ENCODE assay signal across 9 cellular contexts in the genomic region with DNA sequence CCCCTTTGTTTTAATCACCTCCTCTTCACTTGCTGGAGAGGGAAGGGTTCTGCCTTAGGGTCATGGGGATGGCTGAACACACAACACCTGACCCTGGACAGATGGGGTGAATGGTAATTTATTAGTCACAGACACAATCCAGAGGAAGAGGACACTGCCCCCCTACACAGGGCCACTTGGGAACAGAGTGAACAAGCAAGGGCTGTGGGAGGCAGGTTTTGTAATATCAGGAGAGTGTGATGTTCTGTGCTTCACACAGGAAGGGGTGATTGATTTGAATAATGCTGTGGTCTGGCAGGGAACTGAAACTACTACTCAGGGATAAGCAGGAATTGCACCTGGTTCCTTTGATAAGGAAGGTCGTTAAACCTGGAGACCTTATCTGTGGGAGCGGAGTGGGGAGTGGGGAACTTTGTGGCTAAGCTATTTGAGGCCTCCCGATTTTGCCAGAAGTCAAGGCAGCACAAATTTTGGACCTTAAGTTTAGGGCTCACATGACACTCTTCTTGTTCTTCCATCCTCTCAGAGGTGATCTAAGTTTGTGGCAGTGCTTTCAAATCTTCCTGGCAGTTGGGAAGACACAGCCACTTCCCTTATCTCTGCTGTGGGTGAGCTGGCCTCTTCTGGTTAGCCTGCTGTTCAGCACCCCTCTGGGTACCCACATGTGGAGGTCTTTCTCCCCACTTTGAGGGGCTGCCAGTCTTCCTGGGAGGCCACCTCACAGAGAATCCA.
DNase-seq lines count a peak whose midpoint lies in the region; ATAC-seq and TF ChIP-seq lines count a peak whose summit lies in the region.
"Had no signal": no experiment of that assay in that cellular context is flagged by ENCODE, and none has a peak within 500 bp of the region (broad histone marks: within the 10 kb centered on the region; RNA-seq: fewer than 3 reads in every experiment).

No MANE protein-coding gene starts in this region.

- intact Hi-C loops in dorsolateral prefrontal cortex (cut with DNase I): no loop called here

- peaks cover 15% of the 10 kb centered on the region for H3K4me1 Mint-ChIP-seq in WTC11

- H2BK120ac ChIP-seq in trophoblast cell (ENCODE audit: insufficient read depth, low read length, poor library complexity): no peak overlapping the region

- peak; percentile 61 for ATAC-seq in HG03342 (IDR thresholded peaks at IDR 0.05; ENCODE audit: unreplicated experiment)
- peak; percentile 24; the same call in 1 of the 2 replicates for ATAC-seq in WTC11

- H3K27me3 ChIP-seq in trophoblast cell (ENCODE audit: insufficient read depth, low read length): no peaks in the 10 kb centered on the region
- H3K27me3 ChIP-seq in dorsolateral prefrontal cortex: no peaks in the 10 kb centered on the region

- no peak overlapping the region for H3K4ac ChIP-seq in trophoblast cell (ENCODE audit: low read depth, low read length)

- no peak overlapping the region for H2AFZ ChIP-seq in trophoblast cell (ENCODE audit: insufficient read depth, low read length, poor library complexity)

- no peaks in the 10 kb centered on the region for H3K79me2 ChIP-seq in trophoblast cell (ENCODE audit: control insufficient read depth, insufficient read depth, low read length, poor library complexity)

- DNase-seq in DMS 273 (lab: John Stamatoyannopoulos, UW; ENCODE audit: unreplicated experiment) (peak; percentile 13), DMS 273 treated with DMSO at 0.1 percent for 48 hours (lab: John Stamatoyannopoulos, UW) (no peak), WTC11 (ENCODE audit: low spot score) (no peak), trophoblast cell (no peak), NCI-H1436 (lab: John Stamatoyannopoulos, UW) (no peak), glomerular visceral epithelial cell (ENCODE audit: extremely low spot score) (no peak), dorsolateral prefrontal cortex (no peak)

- peak overlapping the region; percentile 57 for H2BK5ac ChIP-seq in trophoblast cell (ENCODE audit: low read depth, low read length, poor library complexity)

- no peak overlapping the region for H3K4me3 ChIP-seq in trophoblast cell (ENCODE audit: low read depth, low read length)
- H3K4me3 ChIP-seq in dorsolateral prefrontal cortex: no peak overlapping the region

- no peak overlapping the region for H3K23ac ChIP-seq in trophoblast cell (ENCODE audit: low read length)

- H3K79me1 ChIP-seq in trophoblast cell (ENCODE audit: low read length): no peaks in the 10 kb centered on the region

- no peak overlapping the region for H3K14ac ChIP-seq in trophoblast cell (ENCODE audit: low read length)

- POLR2A ChIA-PET in WTC11 (lab: Charles Lee): no interaction called here

- H3K4me2 ChIP-seq in trophoblast cell (ENCODE audit: low read length): no peak overlapping the region

- H3K27ac ChIP-seq in trophoblast cell (ENCODE audit: low read depth, low read length): no peak overlapping the region
- H3K27ac ChIP-seq in dorsolateral prefrontal cortex: peak overlapping the region in 22 of 59 donors; percentile 9 to 71 (median 29)
- H3K27ac ChIP-seq: 22Rv1 had no signal

- H3K9ac ChIP-seq in trophoblast cell (ENCODE audit: low read length): no peak overlapping the region

- no peak overlapping the region for H3K18ac ChIP-seq in trophoblast cell (ENCODE audit: low read length)

- CTCF ChIA-PET in WTC11 (lab: Charles Lee): no interaction called here

- H3K36me3 Mint-ChIP-seq in WTC11: no peaks in the 10 kb centered on the region

- no peak overlapping the region for H3K4me3 Mint-ChIP-seq in WTC11

- no peak overlapping the region for H2AK5ac ChIP-seq in trophoblast cell (ENCODE audit: low read length)

- H3K27me3 Mint-ChIP-seq in WTC11 (ENCODE audit: low read depth): no peaks in the 10 kb centered on the region

- H2BK12ac ChIP-seq in trophoblast cell (ENCODE audit: low read length): no peak overlapping the region

- no peaks in the 10 kb centered on the region for H3K9me3 Mint-ChIP-seq in WTC11

- no CpG with 5 or more reads among the region's 3 CpGs for WGBS in trophoblast cell (ENCODE audit: extremely low coverage, insufficient coverage, insufficient read length)

- no peak overlapping the region for H4K91ac ChIP-seq in trophoblast cell (ENCODE audit: low read depth, low read length)

- no peak overlapping the region for H4K8ac ChIP-seq in trophoblast cell (ENCODE audit: low read depth, low read length)

- no peak overlapping the region for H4K12ac ChIP-seq in trophoblast cell (ENCODE audit: low read depth, low read length)

- peaks cover 8 to 12% of the 10 kb centered on the region in 2 experiments for H3K4me1 ChIP-seq in trophoblast cell (ENCODE audit: control insufficient read depth in 1 of 2, insufficient read depth in 2 of 2, low read length in 2 of 2)

- TF ChIP-seq CTCF in WTC11 (IDR thresholded peaks at IDR 0.05) (no peak), dorsolateral prefrontal cortex (IDR thresholded peaks at IDR 0.05 in 54 of 56, conservative IDR thresholded peaks at IDR 0.05 in 2 of 56; ENCODE audit: low read depth in 1 of 56, partially characterized antibody in 56 of 56) (no peak)

- peaks cover 2% of the 10 kb centered on the region for H3K9me3 ChIP-seq in trophoblast cell (ENCODE audit: insufficient read depth, low read depth, low read length)

- H3K27ac Mint-ChIP-seq in WTC11: no peak overlapping the region; the same call in 1 of the 2 replicates

- H3K36me3 ChIP-seq in trophoblast cell (ENCODE audit: control insufficient read depth in 1 of 2, insufficient read depth in 2 of 2, low read length in 2 of 2): no peaks in the 10 kb centered on the region

TF ChIP-seq in WTC11, 78 proteins besides CTCF, POLR2A, EP300 and RAD21:
- TF ChIP-seq, protein P1, sequence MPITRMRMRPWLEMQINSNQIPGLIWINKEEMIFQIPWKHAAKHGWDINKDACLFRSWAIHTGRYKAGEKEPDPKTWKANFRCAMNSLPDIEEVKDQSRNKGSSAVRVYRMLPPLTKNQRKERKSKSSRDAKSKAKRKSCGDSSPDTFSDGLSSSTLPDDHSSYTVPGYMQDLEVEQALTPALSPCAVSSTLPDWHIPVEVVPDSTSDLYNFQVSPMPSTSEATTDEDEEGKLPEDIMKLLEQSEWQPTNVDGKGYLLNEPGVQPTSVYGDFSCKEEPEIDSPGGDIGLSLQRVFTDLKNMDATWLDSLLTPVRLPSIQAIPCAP (CRISPR knock-in tag; IDR thresholded peaks at IDR 0.05): no peak
- TF ChIP-seq, protein P2, sequence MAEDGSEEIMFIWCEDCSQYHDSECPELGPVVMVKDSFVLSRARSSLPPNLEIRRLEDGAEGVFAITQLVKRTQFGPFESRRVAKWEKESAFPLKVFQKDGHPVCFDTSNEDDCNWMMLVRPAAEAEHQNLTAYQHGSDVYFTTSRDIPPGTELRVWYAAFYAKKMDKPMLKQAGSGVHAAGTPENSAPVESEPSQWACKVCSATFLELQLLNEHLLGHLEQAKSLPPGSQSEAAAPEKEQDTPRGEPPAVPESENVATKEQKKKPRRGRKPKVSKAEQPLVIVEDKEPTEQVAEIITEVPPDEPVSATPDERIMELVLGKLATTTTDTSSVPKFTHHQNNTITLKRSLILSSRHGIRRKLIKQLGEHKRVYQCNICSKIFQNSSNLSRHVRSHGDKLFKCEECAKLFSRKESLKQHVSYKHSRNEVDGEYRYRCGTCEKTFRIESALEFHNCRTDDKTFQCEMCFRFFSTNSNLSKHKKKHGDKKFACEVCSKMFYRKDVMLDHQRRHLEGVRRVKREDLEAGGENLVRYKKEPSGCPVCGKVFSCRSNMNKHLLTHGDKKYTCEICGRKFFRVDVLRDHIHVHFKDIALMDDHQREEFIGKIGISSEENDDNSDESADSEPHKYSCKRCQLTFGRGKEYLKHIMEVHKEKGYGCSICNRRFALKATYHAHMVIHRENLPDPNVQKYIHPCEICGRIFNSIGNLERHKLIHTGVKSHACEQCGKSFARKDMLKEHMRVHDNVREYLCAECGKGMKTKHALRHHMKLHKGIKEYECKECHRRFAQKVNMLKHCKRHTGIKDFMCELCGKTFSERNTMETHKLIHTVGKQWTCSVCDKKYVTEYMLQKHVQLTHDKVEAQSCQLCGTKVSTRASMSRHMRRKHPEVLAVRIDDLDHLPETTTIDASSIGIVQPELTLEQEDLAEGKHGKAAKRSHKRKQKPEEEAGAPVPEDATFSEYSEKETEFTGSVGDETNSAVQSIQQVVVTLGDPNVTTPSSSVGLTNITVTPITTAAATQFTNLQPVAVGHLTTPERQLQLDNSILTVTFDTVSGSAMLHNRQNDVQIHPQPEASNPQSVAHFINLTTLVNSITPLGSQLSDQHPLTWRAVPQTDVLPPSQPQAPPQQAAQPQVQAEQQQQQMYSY (CRISPR knock-in tag; IDR thresholded peaks at IDR 0.05): peak; percentile 36; the same call in 1 of the 2 replicates
- TF ChIP-seq CREM (CRISPR knock-in tag; IDR thresholded peaks at IDR 0.05): no peak
- no peak for TF ChIP-seq GRHL2 (CRISPR knock-in tag; IDR thresholded peaks at IDR 0.05; ENCODE audit: insufficient replicate concordance, severe bottlenecking)
- TF ChIP-seq GABPB1 (CRISPR knock-in tag; IDR thresholded peaks at IDR 0.05): no peak
